Comparison of ENCODE assay signal across 10 cellular contexts in genomic region chr14:77076118-77076631, GRCh38. TPM values are rescaled to one million over a fixed set of nuclear protein-coding genes. Genes with fewer than 3 reads are reported as not detected.
DNase-seq lines count a peak whose midpoint lies in the region; TF ChIP-seq lines count a peak whose summit lies in the region.
"Had no signal": no experiment of that assay in that cellular context is flagged by ENCODE, and none has a peak within 500 bp of the region (broad histone marks: within the 10 kb centered on the region; RNA-seq: fewer than 3 reads in every experiment).

No MANE protein-coding gene starts in this region.

- no peak overlapping the region for H3K4me3 Mint-ChIP-seq in activated T-helper 1 cell treated with anti-CD3 and anti-CD28 coated beads, Interleukin-12 subunit alpha, Interleukin-12 subunit beta, Interleukin-2, Interleukin-4 antibody, amounts not matched to agents 30 ng/mL and 10 ng/mL and 1 ng/mL, durations not matched to agents 14 hours and 24 hours and 36 hours

- no peaks in the 10 kb centered on the region for H3K4me1 Mint-ChIP-seq in activated T-helper 1 cell treated with anti-CD3 and anti-CD28 coated beads, Interleukin-12 subunit alpha, Interleukin-12 subunit beta, Interleukin-2, Interleukin-4 antibody, amounts not matched to agents 30 ng/mL and 10 ng/mL and 1 ng/mL, durations not matched to agents 14 hours and 24 hours and 36 hours (ENCODE audit: low read depth)

- H3K4me1 ChIP-seq in esophagus squamous epithelium (peaks cover 0 to 44% (median 16%) of the 10 kb centered on the region in 3 donors), suprapubic skin (peaks cover 46% of the 10 kb centered on the region)

- no peaks in the 10 kb centered on the region for H3K36me3 ChIP-seq in esophagus squamous epithelium
- H3K36me3 ChIP-seq in suprapubic skin = no peaks in the 10 kb centered on the region

- intact Hi-C loops in esophagus squamous epithelium (cut with DNase I) = no loop called here
- intact Hi-C loops in activated T-helper 1 cell treated with anti-CD3 and anti-CD28 coated beads, Interleukin-12 subunit alpha, Interleukin-12 subunit beta, Interleukin-2, Interleukin-4 antibody, amounts not matched to agents 30 ng/mL and 10 ng/mL and 1 ng/mL, durations not matched to agents 14 hours and 24 hours and 36 hours (cut with micrococcal nuclease) = no loop called here

- H3K4me3 ChIP-seq in esophagus squamous epithelium (peak overlapping the region in 2 of 4 donors; percentile 7 to 57), suprapubic skin (peak overlapping the region; percentile 37)

- H3K27ac ChIP-seq in esophagus squamous epithelium = peak overlapping the region; percentile 65 to 90 (median 80)
- peak overlapping the region; percentile 86 for H3K27ac ChIP-seq in suprapubic skin

- peaks cover 7% of the 10 kb centered on the region for H3K9me3 Mint-ChIP-seq in activated T-helper 1 cell treated with anti-CD3 and anti-CD28 coated beads, Interleukin-12 subunit alpha, Interleukin-12 subunit beta, Interleukin-2, Interleukin-4 antibody, amounts not matched to agents 30 ng/mL and 10 ng/mL and 1 ng/mL, durations not matched to agents 14 hours and 24 hours and 36 hours

- H3K36me3 Mint-ChIP-seq in activated T-helper 1 cell treated with anti-CD3 and anti-CD28 coated beads, Interleukin-12 subunit alpha, Interleukin-12 subunit beta, Interleukin-2, Interleukin-4 antibody, amounts not matched to agents 30 ng/mL and 10 ng/mL and 1 ng/mL, durations not matched to agents 14 hours and 24 hours and 36 hours (ENCODE audit: low read depth) = no peaks in the 10 kb centered on the region

- DNase-seq in NCI-H460 (ENCODE audit: extremely low read depth, low read depth) (peak; percentile 76), esophagus squamous epithelium (lab: John Stamatoyannopoulos, UW) (no peak), lung microvascular endothelial cell (ENCODE audit: low read depth in 2 of 2) (peak; percentile 33 to 67), suprapubic skin (ENCODE audit: low spot score in 2 of 2) (peak; percentile 92), NK-92 (lab: John Stamatoyannopoulos, UW; ENCODE audit: unreplicated experiment) (no peak), CD1c-positive myeloid dendritic cell (ENCODE audit: extremely low spot score) (no peak), GF-D8 (lab: John Stamatoyannopoulos, UW) (no peak)
- no peak for DNase-seq in activated T-helper 1 cell treated with anti-CD3 and anti-CD28 coated beads, Interleukin-12 subunit alpha, Interleukin-12 subunit beta, Interleukin-2, Interleukin-4 antibody, amounts not matched to agents 30 ng/mL and 10 ng/mL and 1 ng/mL, durations not matched to agents 14 hours and 24 hours and 36 hours (ENCODE audit: low spot score)
- DNase-seq: NCI-H1694, T1000 had no signal

- no peak overlapping the region for H3K27ac Mint-ChIP-seq in activated T-helper 1 cell treated with anti-CD3 and anti-CD28 coated beads, Interleukin-12 subunit alpha, Interleukin-12 subunit beta, Interleukin-2, Interleukin-4 antibody, amounts not matched to agents 30 ng/mL and 10 ng/mL and 1 ng/mL, durations not matched to agents 14 hours and 24 hours and 36 hours

- 30 to 40% methylated on average over 8 to 10 of the region's 10 CpGs for WGBS in esophagus squamous epithelium, 2 donors
- WGBS in suprapubic skin = 38% methylated on average over 10 of the region's 10 CpGs

- no peak for TF ChIP-seq CTCF in esophagus squamous epithelium (IDR thresholded peaks at IDR 0.05)
- no peak for TF ChIP-seq CTCF in suprapubic skin (IDR thresholded peaks at IDR 0.05)

- H3K9me3 ChIP-seq in esophagus squamous epithelium (no peaks in the 10 kb centered on the region), suprapubic skin (peaks cover 5% of the 10 kb centered on the region)

- H3K27me3 Mint-ChIP-seq in activated T-helper 1 cell treated with anti-CD3 and anti-CD28 coated beads, Interleukin-12 subunit alpha, Interleukin-12 subunit beta, Interleukin-2, Interleukin-4 antibody, amounts not matched to agents 30 ng/mL and 10 ng/mL and 1 ng/mL, durations not matched to agents 14 hours and 24 hours and 36 hours (ENCODE audit: insufficient read depth) = peaks cover 3% of the 10 kb centered on the region

- TF ChIP-seq EP300 in suprapubic skin (IDR thresholded peaks at IDR 0.05) = no peak

- H3K27me3 ChIP-seq in esophagus squamous epithelium (no peaks in the 10 kb centered on the region), suprapubic skin (no peaks in the 10 kb centered on the region)

- TF ChIP-seq POLR2A in esophagus squamous epithelium (IDR thresholded peaks at IDR 0.05) (peak in 2 of 4 donors; percentile 29 to 32), suprapubic skin (IDR thresholded peaks at IDR 0.05) (peak; percentile 31 to 66)

RNA-seq across cellular contexts. Expression of gene CIPC, which starts 21.9 kb away (rescaled TPM):
- 16.6 and 17.9 TPM in 2 replicates for total RNA-seq in NCI-H460 (2014; rRNA removed; shearing (Covaris generic))
- 21.4 and 29.3 TPM in 2 replicates for polyA plus RNA-seq in NCI-H460 (2014; cell fraction: nucleus; rRNA removed)
- 10 to 100 TPM; 17.1 to 38.3 (median 32.6) TPM for total RNA-seq in esophagus squamous epithelium
- total RNA-seq in lung microvascular endothelial cell = 7.0 and 9.5 TPM in 2 replicates
- total RNA-seq in suprapubic skin = 10 to 100 TPM; 47.2 to 79.0 (median 53.9) TPM
- total RNA-seq in activated T-helper 1 cell treated with anti-CD3 and anti-CD28 coated beads, Interleukin-12 subunit alpha, Interleukin-12 subunit beta, Interleukin-2, Interleukin-4 antibody, amounts not matched to agents 30 ng/mL and 10 ng/mL and 1 ng/mL, durations not matched to agents 14 hours and 24 hours and 36 hours = 10.3 and 11.5 TPM in 2 replicates

RNA-seq across cellular contexts. Expression of gene IRF2BPL, which starts 47.7 kb away (rescaled TPM):
- 31.5 and 36.7 TPM in 2 replicates for total RNA-seq in NCI-H460 (2014; rRNA removed; shearing (Covaris generic))
- 6.9 and 8.7 TPM in 2 replicates for polyA plus RNA-seq in NCI-H460 (2014; cell fraction: nucleus; rRNA removed)
- 10 to 100 TPM; 15.8 to 28.8 (median 24.0) TPM for total RNA-seq in esophagus squamous epithelium
- 5.4 and 10.1 TPM in 2 replicates for total RNA-seq in lung microvascular endothelial cell
- 10 to 100 TPM; 44.7 to 72.7 (median 65.6) TPM for total RNA-seq in suprapubic skin
- total RNA-seq in activated T-helper 1 cell treated with anti-CD3 and anti-CD28 coated beads, Interleukin-12 subunit alpha, Interleukin-12 subunit beta, Interleukin-2, Interleukin-4 antibody, amounts not matched to agents 30 ng/mL and 10 ng/mL and 1 ng/mL, durations not matched to agents 14 hours and 24 hours and 36 hours = 24.9 and 26.5 TPM in 2 replicates

Comparison
In these comparisons a context has a peak if more than half of its experiments do, and no peak if none do; other contexts are left out.
1. DNase-seq: peak in NCI-H460 (single experiment), lung microvascular endothelial cell (2 of 2) and suprapubic skin (2 of 2); none in esophagus squamous epithelium (single experiment), activated T-helper 1 cell treated with anti-CD3 and anti-CD28 coated beads, Interleukin-12 subunit alpha, Interleukin-12 subunit beta, Interleukin-2, Interleukin-4 antibody, amounts not matched to agents 30 ng/mL and 10 ng/mL and 1 ng/mL, durations not matched to agents 14 hours and 24 hours and 36 hours (single experiment), NK-92 (single experiment), CD1c-positive myeloid dendritic cell (single experiment) and GF-D8 (single experiment).